13 cellular contexts compared by ENCODE assay signal in the genomic region with DNA sequence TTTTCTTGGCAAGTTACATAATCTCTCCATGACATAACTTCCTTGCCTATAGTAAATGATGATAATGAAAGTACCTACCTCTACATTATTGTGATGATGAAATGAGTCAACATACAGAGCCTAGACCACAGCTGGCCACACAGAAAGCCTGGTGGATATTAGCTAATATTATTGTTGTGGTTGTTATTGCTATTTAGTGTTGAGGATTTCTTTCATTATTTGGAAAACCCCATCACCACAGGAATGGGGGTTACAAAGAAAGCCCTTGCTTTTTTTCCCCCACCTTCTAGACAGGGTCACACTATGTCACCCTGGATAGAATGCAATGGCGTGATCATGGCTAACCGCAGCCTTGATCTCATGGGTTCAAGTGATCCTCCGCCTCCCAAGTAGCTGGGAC.
A peak's percentile ranks its signal among the peaks of the same experiment; 100 is the strongest.
DNase-seq lines count a peak whose midpoint lies in the region; ATAC-seq lines count a peak whose summit lies in the region.
"Had no signal": no experiment of that assay in that cellular context is flagged by ENCODE, and none has a peak within 500 bp of the region (broad histone marks: within the 10 kb centered on the region; RNA-seq: fewer than 3 reads in every experiment).

No MANE protein-coding gene starts in this region.

- H3K27ac Mint-ChIP-seq in stimulated activated effector memory CD8-positive, alpha-beta T cell treated with anti-CD3 and anti-CD28 coated beads, Interleukin-12 subunit alpha, Interleukin-12 subunit beta, amount 100 ng/mL, for 72 hours = no peak overlapping the region
- no peak overlapping the region for H3K27ac Mint-ChIP-seq in activated T-cell treated with anti-CD3 and anti-CD28 coated beads, Interleukin-2, amount 50 U/mL, for 24 hours
- H3K27ac Mint-ChIP-seq: activated naive CD4-positive, alpha-beta T cell treated with anti-CD3 and anti-CD28 coated beads, Interleukin-2, amount 50 U/mL, for 24 hours; CD4-positive, CD25-positive, alpha-beta regulatory T cell had no signal

- H3K27me3 Mint-ChIP-seq in activated T-cell treated with anti-CD3 and anti-CD28 coated beads, Interleukin-2, amount 50 U/mL, for 24 hours = peaks cover 17% of the 10 kb centered on the region

- ATAC-seq in GM18858 (IDR thresholded peaks at IDR 0.05; ENCODE audit: unreplicated experiment) = peak; percentile 41
- ATAC-seq in GM21723 (IDR thresholded peaks at IDR 0.05; ENCODE audit: unreplicated experiment) = peak; percentile 58
- peak; percentile 60 for ATAC-seq in HG03432 (IDR thresholded peaks at IDR 0.05; ENCODE audit: unreplicated experiment)
- no peak for ATAC-seq in stimulated activated effector memory CD8-positive, alpha-beta T cell treated with anti-CD3 and anti-CD28 coated beads, Interleukin-12 subunit alpha, Interleukin-12 subunit beta, amount 100 ng/mL, for 72 hours
- ATAC-seq: HepG2 had no signal

- no peaks in the 10 kb centered on the region for H3K36me3 Mint-ChIP-seq in stimulated activated effector memory CD8-positive, alpha-beta T cell treated with anti-CD3 and anti-CD28 coated beads, Interleukin-12 subunit alpha, Interleukin-12 subunit beta, amount 100 ng/mL, for 72 hours
- H3K36me3 Mint-ChIP-seq in activated T-cell treated with anti-CD3 and anti-CD28 coated beads, Interleukin-2, amount 50 U/mL, for 24 hours (ENCODE audit: low read depth) = no peaks in the 10 kb centered on the region
- H3K36me3 Mint-ChIP-seq: activated naive CD4-positive, alpha-beta T cell treated with anti-CD3 and anti-CD28 coated beads, Interleukin-2, amount 50 U/mL, for 24 hours; CD4-positive, CD25-positive, alpha-beta regulatory T cell had no signal

- DNase-seq in glomerular visceral epithelial cell (ENCODE audit: extremely low spot score) (peak; percentile 58), NCI-H1694 (lab: John Stamatoyannopoulos, UW) (no peak), GM19240 (ENCODE audit: insufficient read length, low spot score) (no peak)
- DNase-seq in stimulated activated effector memory CD8-positive, alpha-beta T cell treated with anti-CD3 and anti-CD28 coated beads, Interleukin-12 subunit alpha, Interleukin-12 subunit beta, amount 100 ng/mL, for 72 hours (ENCODE audit: low spot score in 2 of 2) = no peak
- DNase-seq in activated T-cell treated with anti-CD3 and anti-CD28 coated beads, Interleukin-2, amount 50 U/mL, for 24 hours = no peak
- DNase-seq: CD4-positive, CD25-positive, alpha-beta regulatory T cell; esophagus squamous epithelium; mesenchymal stem cell had no signal

- no peaks in the 10 kb centered on the region for H3K4me1 Mint-ChIP-seq in stimulated activated effector memory CD8-positive, alpha-beta T cell treated with anti-CD3 and anti-CD28 coated beads, Interleukin-12 subunit alpha, Interleukin-12 subunit beta, amount 100 ng/mL, for 72 hours
- peaks cover 1% of the 10 kb centered on the region for H3K4me1 Mint-ChIP-seq in activated T-cell treated with anti-CD3 and anti-CD28 coated beads, Interleukin-2, amount 50 U/mL, for 24 hours (ENCODE audit: low read depth)
- H3K4me1 Mint-ChIP-seq: activated naive CD4-positive, alpha-beta T cell treated with anti-CD3 and anti-CD28 coated beads, Interleukin-2, amount 50 U/mL, for 24 hours; CD4-positive, CD25-positive, alpha-beta regulatory T cell had no signal

- no peaks in the 10 kb centered on the region for H3K9me3 Mint-ChIP-seq in stimulated activated effector memory CD8-positive, alpha-beta T cell treated with anti-CD3 and anti-CD28 coated beads, Interleukin-12 subunit alpha, Interleukin-12 subunit beta, amount 100 ng/mL, for 72 hours
- no peaks in the 10 kb centered on the region for H3K9me3 Mint-ChIP-seq in activated T-cell treated with anti-CD3 and anti-CD28 coated beads, Interleukin-2, amount 50 U/mL, for 24 hours
- H3K9me3 Mint-ChIP-seq: activated naive CD4-positive, alpha-beta T cell treated with anti-CD3 and anti-CD28 coated beads, Interleukin-2, amount 50 U/mL, for 24 hours; CD4-positive, CD25-positive, alpha-beta regulatory T cell had no signal

- no peak overlapping the region for H3K4me3 Mint-ChIP-seq in stimulated activated effector memory CD8-positive, alpha-beta T cell treated with anti-CD3 and anti-CD28 coated beads, Interleukin-12 subunit alpha, Interleukin-12 subunit beta, amount 100 ng/mL, for 72 hours
- H3K4me3 Mint-ChIP-seq in activated T-cell treated with anti-CD3 and anti-CD28 coated beads, Interleukin-2, amount 50 U/mL, for 24 hours = no peak overlapping the region
- H3K4me3 Mint-ChIP-seq: activated naive CD4-positive, alpha-beta T cell treated with anti-CD3 and anti-CD28 coated beads, Interleukin-2, amount 50 U/mL, for 24 hours; CD4-positive, CD25-positive, alpha-beta regulatory T cell had no signal
